1 cellular context compared by ENCODE assay signal in the genomic region with DNA sequence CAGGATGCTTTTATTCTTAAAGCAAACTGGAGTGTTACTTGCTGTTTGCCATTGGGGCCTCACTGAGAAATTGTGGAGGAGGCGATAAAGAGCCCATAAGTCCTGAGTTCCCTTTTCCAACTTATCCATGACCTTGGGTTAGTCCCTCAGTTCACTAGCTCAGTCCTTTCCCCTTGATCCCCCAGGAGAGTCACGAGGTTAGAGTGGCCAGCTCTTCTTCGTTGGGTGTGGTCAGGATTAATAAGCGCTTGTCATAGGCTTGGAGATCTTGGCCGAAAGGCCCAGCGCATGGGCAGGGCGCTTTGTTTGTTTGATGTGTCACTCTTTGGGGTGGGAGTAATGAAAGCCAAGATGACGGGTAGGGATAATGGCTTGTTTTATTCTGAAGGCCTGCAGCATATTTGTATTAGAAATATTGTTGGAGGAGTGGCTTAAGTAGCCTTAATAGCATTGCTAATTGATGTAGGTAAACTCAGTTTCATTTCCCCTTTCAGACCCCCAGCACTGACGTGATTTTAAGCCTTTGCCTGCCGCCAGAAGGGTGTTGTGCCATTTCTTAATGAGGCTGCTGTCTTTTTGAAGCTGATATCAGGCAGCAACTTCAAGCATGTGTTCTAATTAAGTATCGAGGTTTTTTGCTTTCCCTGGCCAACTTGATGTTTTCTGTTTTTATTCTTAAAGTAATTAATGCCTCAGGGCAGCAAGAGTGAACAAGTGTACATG.
TF ChIP-seq lines count a peak whose summit lies in the region.

No MANE protein-coding gene starts in this region.

TF ChIP-seq in K562, 482 proteins besides CTCF, POLR2A, EP300 and RAD21 (continued from another document and continues in another):
- TF ChIP-seq, protein P1, sequence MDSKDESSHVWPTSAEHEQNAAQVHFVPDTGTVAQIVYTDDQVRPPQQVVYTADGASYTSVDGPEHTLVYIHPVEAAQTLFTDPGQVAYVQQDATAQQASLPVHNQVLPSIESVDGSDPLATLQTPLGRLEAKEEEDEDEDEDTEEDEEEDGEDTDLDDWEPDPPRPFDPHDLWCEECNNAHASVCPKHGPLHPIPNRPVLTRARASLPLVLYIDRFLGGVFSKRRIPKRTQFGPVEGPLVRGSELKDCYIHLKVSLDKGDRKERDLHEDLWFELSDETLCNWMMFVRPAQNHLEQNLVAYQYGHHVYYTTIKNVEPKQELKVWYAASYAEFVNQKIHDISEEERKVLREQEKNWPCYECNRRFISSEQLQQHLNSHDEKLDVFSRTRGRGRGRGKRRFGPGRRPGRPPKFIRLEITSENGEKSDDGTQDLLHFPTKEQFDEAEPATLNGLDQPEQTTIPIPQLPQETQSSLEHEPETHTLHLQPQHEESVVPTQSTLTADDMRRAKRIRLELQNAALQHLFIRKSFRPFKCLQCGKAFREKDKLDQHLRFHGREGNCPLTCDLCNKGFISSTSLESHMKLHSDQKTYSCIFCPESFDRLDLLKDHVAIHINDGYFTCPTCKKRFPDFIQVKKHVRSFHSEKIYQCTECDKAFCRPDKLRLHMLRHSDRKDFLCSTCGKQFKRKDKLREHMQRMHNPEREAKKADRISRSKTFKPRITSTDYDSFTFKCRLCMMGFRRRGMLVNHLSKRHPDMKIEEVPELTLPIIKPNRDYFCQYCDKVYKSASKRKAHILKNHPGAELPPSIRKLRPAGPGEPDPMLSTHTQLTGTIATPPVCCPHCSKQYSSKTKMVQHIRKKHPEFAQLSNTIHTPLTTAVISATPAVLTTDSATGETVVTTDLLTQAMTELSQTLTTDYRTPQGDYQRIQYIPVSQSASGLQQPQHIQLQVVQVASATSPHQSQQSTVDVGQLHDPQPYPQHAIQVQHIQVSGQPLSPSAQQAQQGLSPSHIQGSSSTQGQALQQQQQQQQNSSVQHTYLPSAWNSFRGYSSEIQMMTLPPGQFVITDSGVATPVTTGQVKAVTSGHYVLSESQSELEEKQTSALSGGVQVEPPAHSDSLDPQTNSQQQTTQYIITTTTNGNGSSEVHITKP (IDR thresholded peaks at IDR 0.05; ENCODE audit: partially characterized antibody) = peak; percentile 41
- no peak for TF ChIP-seq HNRNPLL (IDR thresholded peaks at IDR 0.05; ENCODE audit: low read depth, low read length, poor library complexity, severe bottlenecking)
- peak; percentile 67 for TF ChIP-seq DPF2 (IDR thresholded peaks at IDR 0.05)
- TF ChIP-seq ARID3B (CRISPR knock-in tag; IDR thresholded peaks at IDR 0.05; ENCODE audit: borderline replicate concordance) = no peak
- TF ChIP-seq, protein P2, sequence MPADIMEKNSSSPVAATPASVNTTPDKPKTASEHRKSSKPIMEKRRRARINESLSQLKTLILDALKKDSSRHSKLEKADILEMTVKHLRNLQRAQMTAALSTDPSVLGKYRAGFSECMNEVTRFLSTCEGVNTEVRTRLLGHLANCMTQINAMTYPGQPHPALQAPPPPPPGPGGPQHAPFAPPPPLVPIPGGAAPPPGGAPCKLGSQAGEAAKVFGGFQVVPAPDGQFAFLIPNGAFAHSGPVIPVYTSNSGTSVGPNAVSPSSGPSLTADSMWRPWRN (IDR thresholded peaks at IDR 0.05; ENCODE audit: low read depth) = no peak
- 0 out of 2 replicates have a peak, but pooled peaks have one; percentile 58 for TF ChIP-seq ARID3A (IDR thresholded peaks at IDR 0.05; ENCODE audit: borderline replicate concordance, low read depth, low read length)
- TF ChIP-seq PHF21A (IDR thresholded peaks at IDR 0.05; ENCODE audit: borderline replicate concordance, low read depth) = no peak
- TF ChIP-seq TCF3 (CRISPR knock-in tag; IDR thresholded peaks at IDR 0.05) = peak; percentile 28; the same call in 1 of the 2 replicates
- TF ChIP-seq ZBTB2 (IDR thresholded peaks at IDR 0.05) = peak; percentile 83
- TF ChIP-seq SRSF3 (IDR thresholded peaks at IDR 0.05; ENCODE audit: insufficient read depth, low read length) = no peak
- peak; percentile 80 for TF ChIP-seq FOSL1 (tag; conservative IDR thresholded peaks at IDR 0.05)
- TF ChIP-seq KDM4B (IDR thresholded peaks at IDR 0.05; ENCODE audit: borderline replicate concordance in 2 of 2, low read depth in 1 of 2) = no peak
- peak; percentile 67; the same call in 1 of the 2 replicates for TF ChIP-seq HDAC2 (IDR thresholded peaks at IDR 0.05)
- no peak; the same call in 1 of the 2 replicates for TF ChIP-seq ZNF644 (tag; IDR thresholded peaks at IDR 0.05; ENCODE audit: low read depth)
- peak; percentile 63 for TF ChIP-seq NFE2 (IDR thresholded peaks at IDR 0.05; ENCODE audit: low read depth)
- TF ChIP-seq BHLHE40 (IDR thresholded peaks at IDR 0.05; ENCODE audit: low read length) = peak; percentile 30; the same call in 1 of the 2 replicates
- TF ChIP-seq, protein P3, sequence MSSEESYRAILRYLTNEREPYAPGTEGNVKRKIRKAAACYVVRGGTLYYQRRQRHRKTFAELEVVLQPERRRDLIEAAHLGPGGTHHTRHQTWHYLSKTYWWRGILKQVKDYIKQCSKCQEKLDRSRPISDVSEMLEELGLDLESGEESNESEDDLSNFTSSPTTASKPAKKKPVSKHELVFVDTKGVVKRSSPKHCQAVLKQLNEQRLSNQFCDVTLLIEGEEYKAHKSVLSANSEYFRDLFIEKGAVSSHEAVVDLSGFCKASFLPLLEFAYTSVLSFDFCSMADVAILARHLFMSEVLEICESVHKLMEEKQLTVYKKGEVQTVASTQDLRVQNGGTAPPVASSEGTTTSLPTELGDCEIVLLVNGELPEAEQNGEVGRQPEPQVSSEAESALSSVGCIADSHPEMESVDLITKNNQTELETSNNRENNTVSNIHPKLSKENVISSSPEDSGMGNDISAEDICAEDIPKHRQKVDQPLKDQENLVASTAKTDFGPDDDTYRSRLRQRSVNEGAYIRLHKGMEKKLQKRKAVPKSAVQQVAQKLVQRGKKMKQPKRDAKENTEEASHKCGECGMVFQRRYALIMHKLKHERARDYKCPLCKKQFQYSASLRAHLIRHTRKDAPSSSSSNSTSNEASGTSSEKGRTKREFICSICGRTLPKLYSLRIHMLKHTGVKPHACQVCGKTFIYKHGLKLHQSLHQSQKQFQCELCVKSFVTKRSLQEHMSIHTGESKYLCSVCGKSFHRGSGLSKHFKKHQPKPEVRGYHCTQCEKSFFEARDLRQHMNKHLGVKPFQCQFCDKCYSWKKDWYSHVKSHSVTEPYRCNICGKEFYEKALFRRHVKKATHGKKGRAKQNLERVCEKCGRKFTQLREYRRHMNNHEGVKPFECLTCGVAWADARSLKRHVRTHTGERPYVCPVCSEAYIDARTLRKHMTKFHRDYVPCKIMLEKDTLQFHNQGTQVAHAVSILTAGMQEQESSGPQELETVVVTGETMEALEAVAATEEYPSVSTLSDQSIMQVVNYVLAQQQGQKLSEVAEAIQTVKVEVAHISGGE (CRISPR knock-in tag; IDR thresholded peaks at IDR 0.05) = peak in 1 of 3 experiments; percentile 35; a peak in 1 of 6 replicates
- peak; percentile 82 for TF ChIP-seq ZNF766 (CRISPR knock-in tag; conservative IDR thresholded peaks at IDR 0.05)
- TF ChIP-seq CBX1 (IDR thresholded peaks at IDR 0.05; ENCODE audit: low read depth) = no peak
- TF ChIP-seq LEF1 (IDR thresholded peaks at IDR 0.05) = peak; percentile 49; the same call in 1 of the 2 replicates
- peak in 1 of 2 experiments; percentile 26; a peak in 1 of 4 replicates for TF ChIP-seq MAZ (CRISPR knock-in tag; conservative IDR thresholded peaks at IDR 0.05 in 1 of 2, IDR thresholded peaks at IDR 0.05 in 1 of 2)
- TF ChIP-seq, protein P4, sequence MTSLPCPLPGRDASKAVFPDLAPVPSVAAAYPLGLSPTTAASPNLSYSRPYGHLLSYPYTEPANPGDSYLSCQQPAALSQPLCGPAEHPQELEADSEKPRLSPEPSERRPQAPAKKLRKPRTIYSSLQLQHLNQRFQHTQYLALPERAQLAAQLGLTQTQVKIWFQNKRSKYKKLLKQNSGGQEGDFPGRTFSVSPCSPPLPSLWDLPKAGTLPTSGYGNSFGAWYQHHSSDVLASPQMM (CRISPR knock-in tag; IDR thresholded peaks at IDR 0.05) = no peak
- 0 out of 2 replicates have a peak, but pooled peaks have one; percentile 18 for TF ChIP-seq ZBTB33 (CRISPR knock-in tag; IDR thresholded peaks at IDR 0.05)
- no peak for TF ChIP-seq PRPF4 (IDR thresholded peaks at IDR 0.05; ENCODE audit: insufficient read depth, low read depth, low read length, poor library complexity, severe bottlenecking)
- 0 out of 2 replicates have a peak, but pooled peaks have one; percentile 40 for TF ChIP-seq ZNF449 (CRISPR knock-in tag; IDR thresholded peaks at IDR 0.05)
- TF ChIP-seq SPI1 (IDR thresholded peaks at IDR 0.05; ENCODE audit: borderline replicate concordance, low read depth, low read length) = peak; percentile 51; the same call in 1 of the 2 replicates
- no peak for TF ChIP-seq PTRF (tag; IDR thresholded peaks at IDR 0.05)
- TF ChIP-seq POLR2H (tag; IDR thresholded peaks at IDR 0.05; ENCODE audit: low read depth) = 0 out of 2 replicates have a peak, but pooled peaks have one; percentile 4
- peak; percentile 59 to 71 for TF ChIP-seq MNT (conservative IDR thresholded peaks at IDR 0.05)
- no peak for TF ChIP-seq ADNP (tag; IDR thresholded peaks at IDR 0.05)
- TF ChIP-seq SRSF9 (IDR thresholded peaks at IDR 0.05; ENCODE audit: borderline replicate concordance, low read depth, low read length) = no peak
- 0 out of 2 replicates have a peak, but pooled peaks have one; percentile 11 for TF ChIP-seq TEAD4 (IDR thresholded peaks at IDR 0.05; ENCODE audit: low read length)
- TF ChIP-seq TEAD4 (CRISPR knock-in tag; IDR thresholded peaks at IDR 0.05; ENCODE audit: borderline replicate concordance) = no peak
- TF ChIP-seq DMBX1 (CRISPR knock-in tag; IDR thresholded peaks at IDR 0.05; ENCODE audit: borderline replicate concordance) = no peak
- peak; percentile 66 for TF ChIP-seq ZNF175 (CRISPR knock-in tag; IDR thresholded peaks at IDR 0.05; ENCODE audit: low read depth)
- no peak for TF ChIP-seq ZNF583 (CRISPR knock-in tag; IDR thresholded peaks at IDR 0.05)
